ENCODE assay signal across 8 cellular contexts in the genomic region with DNA sequence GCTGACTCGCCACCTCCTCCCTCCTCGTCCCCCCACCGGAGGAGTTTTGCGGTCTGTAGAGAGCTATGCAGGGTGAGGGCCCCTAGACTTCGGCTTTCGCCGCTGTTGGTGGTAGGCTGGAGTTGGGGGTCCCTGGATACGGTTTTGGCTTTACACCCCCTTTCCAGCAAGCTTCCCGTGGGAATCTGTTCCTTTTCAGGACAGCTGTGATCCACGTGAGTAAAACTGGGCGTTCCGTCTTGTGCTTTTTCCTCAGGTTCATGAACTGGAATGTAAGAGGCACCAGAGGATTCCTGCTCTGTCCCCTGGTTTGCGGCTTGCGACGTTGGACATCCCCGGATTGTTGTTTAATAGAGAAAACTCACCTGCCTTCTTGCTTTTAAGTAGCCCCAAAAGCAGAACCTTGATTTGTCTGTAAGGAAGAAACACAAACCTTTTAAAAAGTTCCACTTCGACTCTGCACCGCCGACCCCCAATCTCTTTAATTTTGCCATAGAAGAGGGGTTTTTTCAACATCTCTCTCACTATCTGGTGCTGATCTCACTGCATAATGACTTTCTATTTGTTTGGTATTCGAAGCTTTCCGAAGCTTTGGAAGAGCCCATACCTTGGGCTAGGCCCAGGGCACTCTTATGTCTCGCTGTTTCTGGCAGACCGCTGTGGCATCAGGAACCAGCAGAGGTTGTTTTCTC. TPM values are rescaled to one million over a fixed set of nuclear protein-coding genes. Genes with fewer than 3 reads are reported as not detected.
A peak's percentile ranks its signal among the peaks of the same experiment; 100 is the strongest.
DNase-seq lines count a peak whose midpoint lies in the region; ATAC-seq, FAIRE-seq and TF ChIP-seq lines count a peak whose summit lies in the region.

No MANE protein-coding gene starts in this region.

- no peak for FAIRE-seq in small intestine (lab: Jason Lieb, UNC)
- FAIRE-seq in GM12892 (lab: Jason Lieb, UNC): no peak

- H3K9me3 ChIP-seq in MG63 (no peaks in the 10 kb centered on the region), ascending aorta (no peaks in the 10 kb centered on the region), iPS-18a (ENCODE audit: control insufficient read depth, low read depth, low read length) (no peaks in the 10 kb centered on the region), small intestine (ENCODE audit: control insufficient read depth, low read depth) (no peaks in the 10 kb centered on the region)

- peaks cover 4% of the 10 kb centered on the region for H3K36me3 ChIP-seq in MG63
- no peaks in the 10 kb centered on the region for H3K36me3 ChIP-seq in ascending aorta
- H3K36me3 ChIP-seq in iPS-18a (ENCODE audit: control insufficient read depth, low read depth, low read length): peaks cover 10% of the 10 kb centered on the region
- no peaks in the 10 kb centered on the region for H3K36me3 ChIP-seq in small intestine (ENCODE audit: control insufficient read depth in 2 of 2, insufficient read depth in 2 of 2, low read length in 2 of 2)

- WGBS in small intestine, 3 donors: 1 to 6% (median 3%) methylated on average over 23 of the region's 23 CpGs

- TF ChIP-seq CTCF in ascending aorta (IDR thresholded peaks at IDR 0.05): no peak

- H3K27ac ChIP-seq in ascending aorta (peak overlapping the region; percentile 91 to 98), iPS-18a (ENCODE audit: low read length) (peak overlapping the region; percentile 99), small intestine (ENCODE audit: low read depth in 1 of 2, low read length in 1 of 2) (peak overlapping the region; percentile 90 to 98)

- no peak for TF ChIP-seq POLR2A in GM12892 (IDR thresholded peaks at IDR 0.05; ENCODE audit: low read depth, low read length)

- intact Hi-C loops in ascending aorta (cut with DNase I): loop anchor here (1.0 to 5.0 kb wide), 6 partner anchors 77 to 411 kb away; partner anchors contain the start of genes CFL2, FAM177A1, PSMA6 and SRP54

- H3K4me1 ChIP-seq in ascending aorta: peaks cover 3 to 18% of the 10 kb centered on the region in 2 donors
- peaks cover 3% of the 10 kb centered on the region for H3K4me1 ChIP-seq in iPS-18a (ENCODE audit: control insufficient read depth, low read depth, low read length)
- peaks cover 0 to 3% of the 10 kb centered on the region in 2 donors for H3K4me1 ChIP-seq in small intestine (ENCODE audit: control insufficient read depth in 2 of 2, insufficient read depth in 1 of 2, low read depth in 1 of 2, low read length in 1 of 2)

- H3K4me3 ChIP-seq in MG63: peak overlapping the region; percentile 66
- H3K4me3 ChIP-seq in ascending aorta: peak overlapping the region; percentile 83 to 92
- peak overlapping the region; percentile 100 for H3K4me3 ChIP-seq in iPS-18a (ENCODE audit: low read length)
- peak overlapping the region; percentile 34 to 77 for H3K4me3 ChIP-seq in small intestine (ENCODE audit: low read depth in 1 of 2, low read length in 2 of 2)

- DNase-seq in AG08395 (ENCODE audit: low spot score): peak; percentile 47
- DNase-seq in MG63: no peak
- peak in 1 of 2 donors; percentile 66 for DNase-seq in ascending aorta (ENCODE audit: low spot score in 2 of 2)
- peak; percentile 63 for DNase-seq in small intestine
- no peak for DNase-seq in cerebellum (ENCODE audit: low spot score)
- DNase-seq in GM12892 (ENCODE audit: insufficient read length): no peak

- H3K27me3 ChIP-seq in MG63 (no peaks in the 10 kb centered on the region), ascending aorta (no peaks in the 10 kb centered on the region), iPS-18a (ENCODE audit: control insufficient read depth, insufficient read depth, low read length) (no peaks in the 10 kb centered on the region), small intestine (ENCODE audit: control insufficient read depth in 2 of 2, insufficient read depth in 2 of 2, low read length in 2 of 2) (no peaks in the 10 kb centered on the region)

- peak overlapping the region; percentile 96 for H3K9ac ChIP-seq in iPS-18a (ENCODE audit: low read length)

- ATAC-seq in GM18511 (IDR thresholded peaks at IDR 0.05; ENCODE audit: unreplicated experiment): peak; percentile 44

RNA-seq across cellular contexts. Expression of gene PRORP, which starts 0.5 kb away (rescaled TPM):
- 17.8 and 21.2 TPM in 2 replicates for total RNA-seq in MG63 (2014; rRNA removed; shearing (Covaris generic); ENCODE audit: low replicate concordance)
- 42.5 TPM for total RNA-seq in ascending aorta
- polyA plus RNA-seq in small intestine: 10 to 100 TPM in 2 of 3 donors, 1 to 10 TPM in 1; 8.1 to 21.1 (median 10.8) TPM
- total RNA-seq in cerebellum: 22.3 TPM
- 26.4 TPM for polyA plus RNA-seq in GM12892 (2012; ENCODE audit: missing spikeins)

RNA-seq across cellular contexts. Expression of gene PPP2R3C, which starts 1.1 kb away (rescaled TPM):
- 13.3 and 18.0 TPM in 2 replicates for total RNA-seq in MG63 (2014; rRNA removed; shearing (Covaris generic); ENCODE audit: low replicate concordance)
- total RNA-seq in ascending aorta (63.6 TPM), cerebellum (50.4 TPM)
- 10 to 100 TPM; 23.3 to 49.2 (median 48.9) TPM for polyA plus RNA-seq in small intestine
- polyA plus RNA-seq in GM12892 (2012; ENCODE audit: missing spikeins): 55.5 TPM

Comparison
In these comparisons a context has a peak if more than half of its experiments do, and no peak if none do; other contexts are left out.
1. DNase-seq: peak in AG08395 (single experiment) and small intestine (single experiment); none in MG63 (single experiment), cerebellum (single experiment) and GM12892 (single experiment).
2. Peak in every context shown above with its lines, with median percentiles within 50 percentile points of each other: H3K4me3 ChIP-seq and H3K27ac ChIP-seq.